Comparison of ENCODE assay signal across 1 cellular context in the genomic region with DNA sequence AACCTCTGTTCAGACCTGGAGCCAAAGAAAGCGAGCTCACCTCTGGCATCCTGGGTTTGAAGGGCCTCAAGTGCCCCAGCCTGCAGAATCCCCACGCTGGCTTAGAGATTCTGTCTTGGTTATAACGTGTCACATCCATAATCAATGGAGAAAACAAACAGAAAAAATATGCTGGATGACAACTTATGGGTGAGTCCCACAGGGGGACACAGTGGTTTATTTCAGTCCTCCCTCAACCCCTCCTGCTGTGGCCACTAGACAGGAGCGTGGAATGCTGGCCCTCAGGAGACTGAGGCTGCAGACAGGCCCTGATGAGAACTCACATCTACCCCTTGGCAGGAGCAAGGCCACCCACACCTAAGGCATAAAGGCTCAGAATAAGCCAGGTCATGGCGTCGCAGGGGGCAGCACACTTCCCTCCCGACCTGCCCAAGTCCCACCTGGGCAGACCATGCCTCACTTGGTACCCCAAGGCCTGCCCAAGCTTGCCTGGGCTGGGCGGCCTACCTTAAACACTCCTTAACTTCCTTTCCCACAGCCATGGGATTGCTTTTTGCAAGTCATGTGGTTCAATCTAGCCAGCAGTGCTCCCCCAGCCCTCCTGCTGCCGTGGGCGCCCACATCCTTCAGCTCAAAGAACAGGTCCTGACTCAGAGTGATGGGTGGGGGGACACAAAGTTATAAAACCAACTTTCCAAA.
TF ChIP-seq lines count a peak whose summit lies in the region.

No MANE protein-coding gene starts in this region.

TF ChIP-seq in HepG2, 621 proteins besides CTCF, POLR2A, EP300 and RAD21 (continued from another document and continues in another):
- TF ChIP-seq, protein P1, sequence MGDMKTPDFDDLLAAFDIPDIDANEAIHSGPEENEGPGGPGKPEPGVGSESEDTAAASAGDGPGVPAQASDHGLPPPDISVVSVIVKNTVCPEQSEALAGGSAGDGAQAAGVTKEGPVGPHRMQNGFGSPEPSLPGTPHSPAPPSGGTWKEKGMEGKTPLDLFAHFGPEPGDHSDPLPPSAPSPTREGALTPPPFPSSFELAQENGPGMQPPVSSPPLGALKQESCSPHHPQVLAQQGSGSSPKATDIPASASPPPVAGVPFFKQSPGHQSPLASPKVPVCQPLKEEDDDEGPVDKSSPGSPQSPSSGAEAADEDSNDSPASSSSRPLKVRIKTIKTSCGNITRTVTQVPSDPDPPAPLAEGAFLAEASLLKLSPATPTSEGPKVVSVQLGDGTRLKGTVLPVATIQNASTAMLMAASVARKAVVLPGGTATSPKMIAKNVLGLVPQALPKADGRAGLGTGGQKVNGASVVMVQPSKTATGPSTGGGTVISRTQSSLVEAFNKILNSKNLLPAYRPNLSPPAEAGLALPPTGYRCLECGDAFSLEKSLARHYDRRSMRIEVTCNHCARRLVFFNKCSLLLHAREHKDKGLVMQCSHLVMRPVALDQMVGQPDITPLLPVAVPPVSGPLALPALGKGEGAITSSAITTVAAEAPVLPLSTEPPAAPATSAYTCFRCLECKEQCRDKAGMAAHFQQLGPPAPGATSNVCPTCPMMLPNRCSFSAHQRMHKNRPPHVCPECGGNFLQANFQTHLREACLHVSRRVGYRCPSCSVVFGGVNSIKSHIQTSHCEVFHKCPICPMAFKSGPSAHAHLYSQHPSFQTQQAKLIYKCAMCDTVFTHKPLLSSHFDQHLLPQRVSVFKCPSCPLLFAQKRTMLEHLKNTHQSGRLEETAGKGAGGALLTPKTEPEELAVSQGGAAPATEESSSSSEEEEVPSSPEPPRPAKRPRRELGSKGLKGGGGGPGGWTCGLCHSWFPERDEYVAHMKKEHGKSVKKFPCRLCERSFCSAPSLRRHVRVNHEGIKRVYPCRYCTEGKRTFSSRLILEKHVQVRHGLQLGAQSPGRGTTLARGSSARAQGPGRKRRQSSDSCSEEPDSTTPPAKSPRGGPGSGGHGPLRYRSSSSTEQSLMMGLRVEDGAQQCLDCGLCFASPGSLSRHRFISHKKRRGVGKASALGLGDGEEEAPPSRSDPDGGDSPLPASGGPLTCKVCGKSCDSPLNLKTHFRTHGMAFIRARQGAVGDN (CRISPR knock-in tag; IDR thresholded peaks at IDR 0.05), result peak; percentile 13; the same call in 1 of the 2 replicates
- TF ChIP-seq ZBTB20 (CRISPR knock-in tag; IDR thresholded peaks at IDR 0.05; ENCODE audit: borderline replicate concordance, low read depth), result no peak
- no peak for TF ChIP-seq TMF1 (CRISPR knock-in tag; IDR thresholded peaks at IDR 0.05; ENCODE audit: low read depth)
- no peak for TF ChIP-seq TBP (CRISPR knock-in tag; IDR thresholded peaks at IDR 0.05)
- no peak for TF ChIP-seq ZNF354B (CRISPR knock-in tag; IDR thresholded peaks at IDR 0.05)
- no peak for TF ChIP-seq YEATS2 (CRISPR knock-in tag; IDR thresholded peaks at IDR 0.05; ENCODE audit: borderline replicate concordance)
- TF ChIP-seq, protein P2, sequence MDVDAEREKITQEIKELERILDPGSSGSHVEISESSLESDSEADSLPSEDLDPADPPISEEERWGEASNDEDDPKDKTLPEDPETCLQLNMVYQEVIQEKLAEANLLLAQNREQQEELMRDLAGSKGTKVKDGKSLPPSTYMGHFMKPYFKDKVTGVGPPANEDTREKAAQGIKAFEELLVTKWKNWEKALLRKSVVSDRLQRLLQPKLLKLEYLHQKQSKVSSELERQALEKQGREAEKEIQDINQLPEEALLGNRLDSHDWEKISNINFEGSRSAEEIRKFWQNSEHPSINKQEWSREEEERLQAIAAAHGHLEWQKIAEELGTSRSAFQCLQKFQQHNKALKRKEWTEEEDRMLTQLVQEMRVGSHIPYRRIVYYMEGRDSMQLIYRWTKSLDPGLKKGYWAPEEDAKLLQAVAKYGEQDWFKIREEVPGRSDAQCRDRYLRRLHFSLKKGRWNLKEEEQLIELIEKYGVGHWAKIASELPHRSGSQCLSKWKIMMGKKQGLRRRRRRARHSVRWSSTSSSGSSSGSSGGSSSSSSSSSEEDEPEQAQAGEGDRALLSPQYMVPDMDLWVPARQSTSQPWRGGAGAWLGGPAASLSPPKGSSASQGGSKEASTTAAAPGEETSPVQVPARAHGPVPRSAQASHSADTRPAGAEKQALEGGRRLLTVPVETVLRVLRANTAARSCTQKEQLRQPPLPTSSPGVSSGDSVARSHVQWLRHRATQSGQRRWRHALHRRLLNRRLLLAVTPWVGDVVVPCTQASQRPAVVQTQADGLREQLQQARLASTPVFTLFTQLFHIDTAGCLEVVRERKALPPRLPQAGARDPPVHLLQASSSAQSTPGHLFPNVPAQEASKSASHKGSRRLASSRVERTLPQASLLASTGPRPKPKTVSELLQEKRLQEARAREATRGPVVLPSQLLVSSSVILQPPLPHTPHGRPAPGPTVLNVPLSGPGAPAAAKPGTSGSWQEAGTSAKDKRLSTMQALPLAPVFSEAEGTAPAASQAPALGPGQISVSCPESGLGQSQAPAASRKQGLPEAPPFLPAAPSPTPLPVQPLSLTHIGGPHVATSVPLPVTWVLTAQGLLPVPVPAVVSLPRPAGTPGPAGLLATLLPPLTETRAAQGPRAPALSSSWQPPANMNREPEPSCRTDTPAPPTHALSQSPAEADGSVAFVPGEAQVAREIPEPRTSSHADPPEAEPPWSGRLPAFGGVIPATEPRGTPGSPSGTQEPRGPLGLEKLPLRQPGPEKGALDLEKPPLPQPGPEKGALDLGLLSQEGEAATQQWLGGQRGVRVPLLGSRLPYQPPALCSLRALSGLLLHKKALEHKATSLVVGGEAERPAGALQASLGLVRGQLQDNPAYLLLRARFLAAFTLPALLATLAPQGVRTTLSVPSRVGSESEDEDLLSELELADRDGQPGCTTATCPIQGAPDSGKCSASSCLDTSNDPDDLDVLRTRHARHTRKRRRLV (CRISPR knock-in tag; IDR thresholded peaks at IDR 0.05), result no peak
- TF ChIP-seq, protein P3, sequence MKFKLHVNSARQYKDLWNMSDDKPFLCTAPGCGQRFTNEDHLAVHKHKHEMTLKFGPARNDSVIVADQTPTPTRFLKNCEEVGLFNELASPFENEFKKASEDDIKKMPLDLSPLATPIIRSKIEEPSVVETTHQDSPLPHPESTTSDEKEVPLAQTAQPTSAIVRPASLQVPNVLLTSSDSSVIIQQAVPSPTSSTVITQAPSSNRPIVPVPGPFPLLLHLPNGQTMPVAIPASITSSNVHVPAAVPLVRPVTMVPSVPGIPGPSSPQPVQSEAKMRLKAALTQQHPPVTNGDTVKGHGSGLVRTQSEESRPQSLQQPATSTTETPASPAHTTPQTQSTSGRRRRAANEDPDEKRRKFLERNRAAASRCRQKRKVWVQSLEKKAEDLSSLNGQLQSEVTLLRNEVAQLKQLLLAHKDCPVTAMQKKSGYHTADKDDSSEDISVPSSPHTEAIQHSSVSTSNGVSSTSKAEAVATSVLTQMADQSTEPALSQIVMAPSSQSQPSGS (CRISPR knock-in tag; IDR thresholded peaks at IDR 0.05), result no peak
- TF ChIP-seq LCORL (IDR thresholded peaks at IDR 0.05), result no peak
- no peak for TF ChIP-seq LCORL (CRISPR knock-in tag; IDR thresholded peaks at IDR 0.05)
- no peak; the same call in 1 of the 2 replicates for TF ChIP-seq ZFX (CRISPR knock-in tag; IDR thresholded peaks at IDR 0.05; ENCODE audit: low read depth)
- no peak for TF ChIP-seq FOXA1 (IDR thresholded peaks at IDR 0.05)
- no peak for TF ChIP-seq FOXA1 (CRISPR knock-in tag; IDR thresholded peaks at IDR 0.05)
- TF ChIP-seq TAF1 (CRISPR knock-in tag; IDR thresholded peaks at IDR 0.05), result no peak
- TF ChIP-seq KLF13 (CRISPR knock-in tag; IDR thresholded peaks at IDR 0.05), result no peak
- TF ChIP-seq TRIM24 (CRISPR knock-in tag; IDR thresholded peaks at IDR 0.05), result no peak; the same call in 1 of the 2 replicates
- TF ChIP-seq ZNF329 (CRISPR knock-in tag; IDR thresholded peaks at IDR 0.05; ENCODE audit: low read depth), result no peak
- TF ChIP-seq ZNF331 (CRISPR knock-in tag; IDR thresholded peaks at IDR 0.05), result no peak
- TF ChIP-seq ZNF557 (CRISPR knock-in tag; IDR thresholded peaks at IDR 0.05), result no peak
- TF ChIP-seq, protein P4, sequence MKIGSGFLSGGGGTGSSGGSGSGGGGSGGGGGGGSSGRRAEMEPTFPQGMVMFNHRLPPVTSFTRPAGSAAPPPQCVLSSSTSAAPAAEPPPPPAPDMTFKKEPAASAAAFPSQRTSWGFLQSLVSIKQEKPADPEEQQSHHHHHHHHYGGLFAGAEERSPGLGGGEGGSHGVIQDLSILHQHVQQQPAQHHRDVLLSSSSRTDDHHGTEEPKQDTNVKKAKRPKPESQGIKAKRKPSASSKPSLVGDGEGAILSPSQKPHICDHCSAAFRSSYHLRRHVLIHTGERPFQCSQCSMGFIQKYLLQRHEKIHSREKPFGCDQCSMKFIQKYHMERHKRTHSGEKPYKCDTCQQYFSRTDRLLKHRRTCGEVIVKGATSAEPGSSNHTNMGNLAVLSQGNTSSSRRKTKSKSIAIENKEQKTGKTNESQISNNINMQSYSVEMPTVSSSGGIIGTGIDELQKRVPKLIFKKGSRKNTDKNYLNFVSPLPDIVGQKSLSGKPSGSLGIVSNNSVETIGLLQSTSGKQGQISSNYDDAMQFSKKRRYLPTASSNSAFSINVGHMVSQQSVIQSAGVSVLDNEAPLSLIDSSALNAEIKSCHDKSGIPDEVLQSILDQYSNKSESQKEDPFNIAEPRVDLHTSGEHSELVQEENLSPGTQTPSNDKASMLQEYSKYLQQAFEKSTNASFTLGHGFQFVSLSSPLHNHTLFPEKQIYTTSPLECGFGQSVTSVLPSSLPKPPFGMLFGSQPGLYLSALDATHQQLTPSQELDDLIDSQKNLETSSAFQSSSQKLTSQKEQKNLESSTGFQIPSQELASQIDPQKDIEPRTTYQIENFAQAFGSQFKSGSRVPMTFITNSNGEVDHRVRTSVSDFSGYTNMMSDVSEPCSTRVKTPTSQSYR (CRISPR knock-in tag; IDR thresholded peaks at IDR 0.05; ENCODE audit: borderline replicate concordance), result no peak
- TF ChIP-seq ZNF558 (CRISPR knock-in tag; IDR thresholded peaks at IDR 0.05; ENCODE audit: borderline replicate concordance), result no peak
- TF ChIP-seq SIX1 (CRISPR knock-in tag; IDR thresholded peaks at IDR 0.05; ENCODE audit: borderline replicate concordance), result no peak
- TF ChIP-seq ZNF383 (CRISPR knock-in tag; IDR thresholded peaks at IDR 0.05; ENCODE audit: borderline replicate concordance), result no peak
- TF ChIP-seq TCF7L2 (IDR thresholded peaks at IDR 0.05; ENCODE audit: low read depth, low read length), result no peak
- TF ChIP-seq, protein P5, sequence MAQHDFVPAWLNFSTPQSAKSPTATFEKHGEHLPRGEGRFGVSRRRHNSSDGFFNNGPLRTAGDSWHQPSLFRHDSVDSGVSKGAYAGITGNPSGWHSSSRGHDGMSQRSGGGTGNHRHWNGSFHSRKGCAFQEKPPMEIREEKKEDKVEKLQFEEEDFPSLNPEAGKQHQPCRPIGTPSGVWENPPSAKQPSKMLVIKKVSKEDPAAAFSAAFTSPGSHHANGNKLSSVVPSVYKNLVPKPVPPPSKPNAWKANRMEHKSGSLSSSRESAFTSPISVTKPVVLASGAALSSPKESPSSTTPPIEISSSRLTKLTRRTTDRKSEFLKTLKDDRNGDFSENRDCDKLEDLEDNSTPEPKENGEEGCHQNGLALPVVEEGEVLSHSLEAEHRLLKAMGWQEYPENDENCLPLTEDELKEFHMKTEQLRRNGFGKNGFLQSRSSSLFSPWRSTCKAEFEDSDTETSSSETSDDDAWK (CRISPR knock-in tag; IDR thresholded peaks at IDR 0.05), result no peak
- no peak for TF ChIP-seq ZNF652 (CRISPR knock-in tag; IDR thresholded peaks at IDR 0.05; ENCODE audit: borderline replicate concordance, low read depth)
- TF ChIP-seq, protein P6, sequence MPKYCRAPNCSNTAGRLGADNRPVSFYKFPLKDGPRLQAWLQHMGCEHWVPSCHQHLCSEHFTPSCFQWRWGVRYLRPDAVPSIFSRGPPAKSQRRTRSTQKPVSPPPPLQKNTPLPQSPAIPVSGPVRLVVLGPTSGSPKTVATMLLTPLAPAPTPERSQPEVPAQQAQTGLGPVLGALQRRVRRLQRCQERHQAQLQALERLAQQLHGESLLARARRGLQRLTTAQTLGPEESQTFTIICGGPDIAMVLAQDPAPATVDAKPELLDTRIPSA (CRISPR knock-in tag; IDR thresholded peaks at IDR 0.05; ENCODE audit: borderline replicate concordance), result no peak
- TF ChIP-seq, protein P7, sequence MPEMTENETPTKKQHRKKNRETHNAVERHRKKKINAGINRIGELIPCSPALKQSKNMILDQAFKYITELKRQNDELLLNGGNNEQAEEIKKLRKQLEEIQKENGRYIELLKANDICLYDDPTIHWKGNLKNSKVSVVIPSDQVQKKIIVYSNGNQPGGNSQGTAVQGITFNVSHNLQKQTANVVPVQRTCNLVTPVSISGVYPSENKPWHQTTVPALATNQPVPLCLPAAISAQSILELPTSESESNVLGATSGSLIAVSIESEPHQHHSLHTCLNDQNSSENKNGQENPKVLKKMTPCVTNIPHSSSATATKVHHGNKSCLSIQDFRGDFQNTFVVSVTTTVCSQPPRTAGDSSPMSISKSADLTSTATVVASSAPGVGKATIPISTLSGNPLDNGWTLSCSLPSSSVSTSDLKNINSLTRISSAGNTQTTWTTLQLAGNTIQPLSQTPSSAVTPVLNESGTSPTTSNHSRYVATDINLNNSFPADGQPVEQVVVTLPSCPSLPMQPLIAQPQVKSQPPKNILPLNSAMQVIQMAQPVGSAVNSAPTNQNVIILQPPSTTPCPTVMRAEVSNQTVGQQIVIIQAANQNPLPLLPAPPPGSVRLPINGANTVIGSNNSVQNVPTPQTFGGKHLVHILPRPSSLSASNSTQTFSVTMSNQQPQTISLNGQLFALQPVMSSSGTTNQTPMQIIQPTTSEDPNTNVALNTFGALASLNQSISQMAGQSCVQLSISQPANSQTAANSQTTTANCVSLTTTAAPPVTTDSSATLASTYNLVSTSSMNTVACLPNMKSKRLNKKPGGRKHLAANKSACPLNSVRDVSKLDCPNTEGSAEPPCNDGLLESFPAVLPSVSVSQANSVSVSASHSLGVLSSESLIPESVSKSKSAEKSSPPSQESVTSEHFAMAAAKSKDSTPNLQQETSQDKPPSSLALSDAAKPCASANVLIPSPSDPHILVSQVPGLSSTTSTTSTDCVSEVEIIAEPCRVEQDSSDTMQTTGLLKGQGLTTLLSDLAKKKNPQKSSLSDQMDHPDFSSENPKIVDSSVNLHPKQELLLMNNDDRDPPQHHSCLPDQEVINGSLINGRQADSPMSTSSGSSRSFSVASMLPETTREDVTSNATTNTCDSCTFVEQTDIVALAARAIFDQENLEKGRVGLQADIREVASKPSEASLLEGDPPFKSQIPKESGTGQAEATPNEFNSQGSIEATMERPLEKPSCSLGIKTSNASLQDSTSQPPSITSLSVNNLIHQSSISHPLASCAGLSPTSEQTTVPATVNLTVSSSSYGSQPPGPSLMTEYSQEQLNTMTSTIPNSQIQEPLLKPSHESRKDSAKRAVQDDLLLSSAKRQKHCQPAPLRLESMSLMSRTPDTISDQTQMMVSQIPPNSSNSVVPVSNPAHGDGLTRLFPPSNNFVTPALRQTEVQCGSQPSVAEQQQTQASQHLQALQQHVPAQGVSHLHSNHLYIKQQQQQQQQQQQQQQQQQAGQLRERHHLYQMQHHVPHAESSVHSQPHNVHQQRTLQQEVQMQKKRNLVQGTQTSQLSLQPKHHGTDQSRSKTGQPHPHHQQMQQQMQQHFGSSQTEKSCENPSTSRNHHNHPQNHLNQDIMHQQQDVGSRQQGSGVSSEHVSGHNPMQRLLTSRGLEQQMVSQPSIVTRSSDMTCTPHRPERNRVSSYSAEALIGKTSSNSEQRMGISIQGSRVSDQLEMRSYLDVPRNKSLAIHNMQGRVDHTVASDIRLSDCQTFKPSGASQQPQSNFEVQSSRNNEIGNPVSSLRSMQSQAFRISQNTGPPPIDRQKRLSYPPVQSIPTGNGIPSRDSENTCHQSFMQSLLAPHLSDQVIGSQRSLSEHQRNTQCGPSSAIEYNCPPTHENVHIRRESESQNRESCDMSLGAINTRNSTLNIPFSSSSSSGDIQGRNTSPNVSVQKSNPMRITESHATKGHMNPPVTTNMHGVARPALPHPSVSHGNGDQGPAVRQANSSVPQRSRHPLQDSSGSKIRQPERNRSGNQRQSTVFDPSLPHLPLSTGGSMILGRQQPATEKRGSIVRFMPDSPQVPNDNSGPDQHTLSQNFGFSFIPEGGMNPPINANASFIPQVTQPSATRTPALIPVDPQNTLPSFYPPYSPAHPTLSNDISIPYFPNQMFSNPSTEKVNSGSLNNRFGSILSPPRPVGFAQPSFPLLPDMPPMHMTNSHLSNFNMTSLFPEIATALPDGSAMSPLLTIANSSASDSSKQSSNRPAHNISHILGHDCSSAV (CRISPR knock-in tag; IDR thresholded peaks at IDR 0.05; ENCODE audit: borderline replicate concordance), result no peak
